In genomic region chr2:161138429-161138828, GRCh38 we compare ENCODE assay signal across 9 cellular contexts. TPM values are rescaled to one million over a fixed set of nuclear protein-coding genes. Genes with fewer than 3 reads are reported as not detected.
DNase-seq lines count a peak whose midpoint lies in the region; TF ChIP-seq lines count a peak whose summit lies in the region.
"Had no signal": no experiment of that assay in that cellular context is flagged by ENCODE, and none has a peak within 500 bp of the region (broad histone marks: within the 10 kb centered on the region; RNA-seq: fewer than 3 reads in every experiment).

No MANE protein-coding gene starts in this region.

- peak; percentile 18 for DNase-seq in activated gamma-delta T cell treated with Interleukin-2 at 50 U/mL for 16 hours
- no peak for DNase-seq in activated gamma-delta T cell (lab: John Stamatoyannopoulos, UW)
- DNase-seq in epithelial cell of proximal tubule (ENCODE audit: low read depth): no peak
- no peak for DNase-seq in suprapubic skin (ENCODE audit: low spot score in 2 of 2)
- DNase-seq in GM20000 (ENCODE audit: low spot score): no peak
- no peak for DNase-seq in NCI-H1092 treated with DMSO at 0.1 percent for 48 hours (lab: John Stamatoyannopoulos, UW)
- no peak for DNase-seq in SHP77 treated with DMSO at 0.1 percent for 48 hours (lab: John Stamatoyannopoulos, UW)
- DNase-seq: posterior cingulate gyrus had no signal

- H3K9ac ChIP-seq in OCI-LY3 (ENCODE audit: low read length): peak overlapping the region; percentile 90

- H3K9me3 ChIP-seq in OCI-LY3 (ENCODE audit: insufficient read depth, low read length) (no peaks in the 10 kb centered on the region), suprapubic skin (no peaks in the 10 kb centered on the region)

- H3K27me3 ChIP-seq in OCI-LY3 (ENCODE audit: low read depth, low read length): no peaks in the 10 kb centered on the region
- H3K27me3 ChIP-seq in suprapubic skin: no peaks in the 10 kb centered on the region

- H3K27ac ChIP-seq in OCI-LY3 (ENCODE audit: low read length): peak overlapping the region; percentile 98
- no peak overlapping the region for H3K27ac ChIP-seq in suprapubic skin

- no peak for TF ChIP-seq POLR2A in suprapubic skin (IDR thresholded peaks at IDR 0.05)

- TF ChIP-seq CTCF in OCI-LY3 (IDR thresholded peaks at IDR 0.05; ENCODE audit: low read depth, low read length) (no peak), epithelial cell of proximal tubule (conservative IDR thresholded peaks at IDR 0.05; ENCODE audit: low read depth, low read length) (no peak), suprapubic skin (IDR thresholded peaks at IDR 0.05) (no peak), GM20000 (IDR thresholded peaks at IDR 0.05; ENCODE audit: extremely low read depth, missing control alignments) (no peak)

- TF ChIP-seq EP300 in suprapubic skin (IDR thresholded peaks at IDR 0.05): no peak

- H3K4me1 ChIP-seq in OCI-LY3 (ENCODE audit: low read length) (peaks cover 49% of the 10 kb centered on the region), suprapubic skin (peaks cover 34% of the 10 kb centered on the region)

- peaks cover 42% of the 10 kb centered on the region for H4K20me1 ChIP-seq in OCI-LY3 (ENCODE audit: insufficient read depth, low read length)

- H3K4me2 ChIP-seq in OCI-LY3 (ENCODE audit: low read length): peak overlapping the region; percentile 89

- no peak overlapping the region for H2AFZ ChIP-seq in OCI-LY3 (ENCODE audit: low read depth, low read length)

- H3K79me2 ChIP-seq in OCI-LY3 (ENCODE audit: low read length): peaks cover 72% of the 10 kb centered on the region

- H3K4me3 ChIP-seq in OCI-LY3 (ENCODE audit: low read length) (peak overlapping the region; percentile 94), epithelial cell of proximal tubule (ENCODE audit: low read depth, low read length) (peak overlapping the region; percentile 17), suprapubic skin (peak overlapping the region; percentile 2)

- H3K36me3 ChIP-seq in OCI-LY3 (replicated peaks; ENCODE audit: low read depth, low read length) (peaks cover 14% of the 10 kb centered on the region), suprapubic skin (no peaks in the 10 kb centered on the region)

- 75% methylated on average over 2 of the region's 2 CpGs for WGBS in suprapubic skin

RNA-seq across cellular contexts. Expression of gene TANK, which starts 21.8 kb away (rescaled TPM):
- total RNA-seq in epithelial cell of proximal tubule: 25.8 and 34.1 TPM in 2 replicates
- 100 to 1,000 TPM in 1 of 4 donors, 10 to 100 TPM in 3; 68.5 to 116 (median 81.7) TPM for total RNA-seq in suprapubic skin

Comparison
In these comparisons a context has a peak if more than half of its experiments do, and no peak if none do; other contexts are left out.
1. H3K4me3 ChIP-seq: peak in every context shown above with its lines; median percentile 94 in OCI-LY3; 17 in epithelial cell of proximal tubule; 2 in suprapubic skin.